In genomic region chr20:58219342-58219700, GRCh38 we compare ENCODE assay signal across 18 cellular contexts. TPM values are rescaled to one million over a fixed set of nuclear protein-coding genes. Genes with fewer than 3 reads are reported as not detected.
A peak's percentile ranks its signal among the peaks of the same experiment; 100 is the strongest.
DNase-seq lines count a peak whose midpoint lies in the region; ATAC-seq, FAIRE-seq and TF ChIP-seq lines count a peak whose summit lies in the region.
"Had no signal": no experiment of that assay in that cellular context is flagged by ENCODE, and none has a peak within 500 bp of the region (broad histone marks: within the 10 kb centered on the region; RNA-seq: fewer than 3 reads in every experiment).

No MANE protein-coding gene starts in this region.

- WGBS in SK-N-SH (ENCODE audit: low lambda C conversion rate) = 11% methylated on average over 4 of the region's 4 CpGs

- H3K27me3 ChIP-seq in SK-N-SH (ENCODE audit: insufficient read depth) = no peaks in the 10 kb centered on the region
- no peaks in the 10 kb centered on the region for H3K27me3 ChIP-seq in uterus

- H3K4me1 ChIP-seq in SK-N-SH (ENCODE audit: control insufficient read depth in 1 of 2, insufficient read depth in 2 of 2, low read depth in 1 of 2, low read length in 1 of 2) = peaks cover 3 to 12% of the 10 kb centered on the region in 2 experiments; a peak in 2 of 4 replicates
- H3K4me1 ChIP-seq in uterus = no peaks in the 10 kb centered on the region

- H3K4me2 ChIP-seq in SK-N-SH = no peak overlapping the region; the same call in 1 of the 2 replicates

- no peak overlapping the region for H3K27ac Mint-ChIP-seq in Calu3 (ENCODE audit: unreplicated experiment)
- H3K27ac Mint-ChIP-seq: nephron had no signal

- CTCF ChIA-PET in Calu3 (lab: Charles Lee) (interaction anchor here (0.6 to 1.5 kb wide), 6 partner anchors 204 to 1236 kb away, joined by 3 to 6 read pairs (median 4); no protein-coding TSS in a partner anchor), SK-N-SH (lab: Yijun Ruan, JAX) (interaction anchor here (0.9 to 17.8 kb wide), 7 partner anchors 9 to 622 kb away, joined by 3 to 356 read pairs (median 5); partner anchors contain the start of gene STX16)

- TF ChIP-seq EP300 in SK-N-SH (IDR thresholded peaks at IDR 0.05; ENCODE audit: borderline replicate concordance in 1 of 2, low read depth in 1 of 2, low read length in 1 of 2) = peak; percentile 38 to 47; a peak in 2 of 4 replicates

- intact Hi-C loops in Calu3 (cut with micrococcal nuclease; ENCODE audit: unreplicated experiment) (no loop called here), uterus (cut with DNase I; ENCODE audit: low total_unique reads) (loop anchor here (10.0 kb wide), 1 partner anchor 705 kb away; no protein-coding TSS in a partner anchor)

- TF ChIP-seq CTCF in Calu3 (IDR thresholded peaks at IDR 0.05; ENCODE audit: unreplicated experiment) = no peak
- TF ChIP-seq CTCF in SK-N-SH (IDR thresholded peaks at IDR 0.05) = no peak
- TF ChIP-seq CTCF in foreskin fibroblast (IDR thresholded peaks at IDR 0.05; ENCODE audit: low read depth, low read length) = no peak
- TF ChIP-seq CTCF in uterus (IDR thresholded peaks at IDR 0.05) = no peak

- H4K20me1 ChIP-seq in SK-N-SH (ENCODE audit: insufficient read depth) = no peaks in the 10 kb centered on the region

- H3K9me2 ChIP-seq in SK-N-SH = no peaks in the 10 kb centered on the region

- no peak for TF ChIP-seq RAD21 in SK-N-SH (IDR thresholded peaks at IDR 0.05; ENCODE audit: low read length)

- H3K79me2 ChIP-seq in SK-N-SH (ENCODE audit: insufficient read depth) = no peaks in the 10 kb centered on the region

- no TSS peak for BruUV-seq in Calu3 (replicated peaks; lab: Mats Ljungman, UMichigan)

- ATAC-seq in HG03442 (IDR thresholded peaks at IDR 0.05; ENCODE audit: unreplicated experiment) = no peak
- no peak for ATAC-seq in GM19328 (IDR thresholded peaks at IDR 0.05; ENCODE audit: unreplicated experiment)

- peaks cover 95% of the 10 kb centered on the region for H3K27me3 Mint-ChIP-seq in Calu3 (ENCODE audit: unreplicated experiment)

- peak; percentile 71 for DNase-seq in Calu3
- peak; percentile 99 for DNase-seq in HTR-8/SVneo (ENCODE audit: insufficient read length, low spot score)
- no peak for DNase-seq in SK-N-SH
- peak; percentile 90 for DNase-seq in foreskin fibroblast
- DNase-seq in CD1c-positive myeloid dendritic cell (ENCODE audit: extremely low spot score) = no peak
- no peak for DNase-seq in uterus
- DNase-seq: activated CD4-positive, CD25-positive, alpha-beta regulatory T cell treated with anti-CD3 and anti-CD28 coated beads, Interleukin-2, amount 50 U/mL, for 72 hours; COR-L47; effector memory CD4-positive, alpha-beta T cell; head of caudate nucleus; NCI-H1092 treated with DMSO at 0.1 percent for 48 hours; NCI-H446 treated with DMSO at 0.1 percent for 48 hours had no signal

- H3K36me3 ChIP-seq in SK-N-SH (replicated peaks in 1 of 2; ENCODE audit: control insufficient read depth in 1 of 2, insufficient read depth in 2 of 2, low read length in 1 of 2) = no peaks in the 10 kb centered on the region
- H3K36me3 ChIP-seq in uterus = no peaks in the 10 kb centered on the region

- H3F3A ChIP-seq in SK-N-SH (replicated peaks; ENCODE audit: insufficient read depth) = no peaks in the 10 kb centered on the region

- no peak overlapping the region for H2AFZ ChIP-seq in SK-N-SH (ENCODE audit: low read depth)

- peaks cover 10% of the 10 kb centered on the region for H3K4me1 Mint-ChIP-seq in Calu3 (ENCODE audit: low read depth, unreplicated experiment)

- H3K9ac ChIP-seq in SK-N-SH = no peak overlapping the region

- FAIRE-seq in HTR-8/SVneo (lab: Jason Lieb, UNC) = peak; percentile 99

- POLR2A ChIA-PET in SK-N-SH (lab: Yijun Ruan, JAX) = interaction anchor here (0.6 kb wide), 1 partner anchor 10 kb away, joined by 4 read pairs; no protein-coding TSS in a partner anchor

- H3K4me3 Mint-ChIP-seq in Calu3 (ENCODE audit: low read depth, unreplicated experiment) = no peak overlapping the region
- H3K4me3 Mint-ChIP-seq: nephron had no signal

- H3K9me3 Mint-ChIP-seq in Calu3 (ENCODE audit: low read depth, unreplicated experiment) = peaks cover 4% of the 10 kb centered on the region

- H3K27ac ChIP-seq in SK-N-SH (ENCODE audit: low read depth in 2 of 2, low read length in 1 of 2) (peak overlapping the region; percentile 13 to 60; a peak in 2 of 4 replicates), uterus (no peak overlapping the region)
- H3K27ac ChIP-seq: HL-60 had no signal

- no peak for TF ChIP-seq POLR2A in uterus (IDR thresholded peaks at IDR 0.05)

- H3K4me3 ChIP-seq in SK-N-SH (ENCODE audit: low read depth in 2 of 2, low read length in 1 of 2) = peak overlapping the region in 1 of 2 experiments; percentile 23; a peak in 1 of 4 replicates
- no peak overlapping the region for H3K4me3 ChIP-seq in foreskin fibroblast (ENCODE audit: low read depth in 1 of 2, low read length in 2 of 2)
- H3K4me3 ChIP-seq in uterus = no peak overlapping the region

- no peaks in the 10 kb centered on the region for H3K9me3 ChIP-seq in SK-N-SH
- no peaks in the 10 kb centered on the region for H3K9me3 ChIP-seq in uterus

- H3K36me3 Mint-ChIP-seq in Calu3 (ENCODE audit: insufficient read depth, unreplicated experiment) = no peaks in the 10 kb centered on the region

TF ChIP-seq in SK-N-SH, 30 proteins besides CTCF, POLR2A, EP300 and RAD21 (continues in another document):
- TF ChIP-seq YY1 (IDR thresholded peaks at IDR 0.05; ENCODE audit: low read depth) (no peak), MXI1 (IDR thresholded peaks at IDR 0.05; ENCODE audit: low read depth, low read length) (no peak), RXRA (IDR thresholded peaks at IDR 0.05; ENCODE audit: borderline replicate concordance, low read depth) (no peak), GABPA (IDR thresholded peaks at IDR 0.05; ENCODE audit: low read depth) (no peak), TEAD4 (IDR thresholded peaks at IDR 0.05; ENCODE audit: borderline replicate concordance, insufficient read depth) (no peak), ELF1 (IDR thresholded peaks at IDR 0.05) (no peak), FOXJ3 (CRISPR knock-in tag; IDR thresholded peaks at IDR 0.05) (peak; percentile 56), MEF2A (IDR thresholded peaks at IDR 0.05; ENCODE audit: borderline replicate concordance, low read depth) (no peak), GATA2 (CRISPR knock-in tag; IDR thresholded peaks at IDR 0.05) (no peak), FOXM1 (IDR thresholded peaks at IDR 0.05; ENCODE audit: low read depth) (no peak), EZH2phosphoT487 (IDR thresholded peaks at IDR 0.05; ENCODE audit: borderline replicate concordance, low read depth) (no peak), CHD2 (IDR thresholded peaks at IDR 0.05; ENCODE audit: low read length, partially characterized antibody) (no peak), FOSL2 (IDR thresholded peaks at IDR 0.05; ENCODE audit: borderline replicate concordance, low read depth) (peak; percentile 55; the same call in 1 of the 2 replicates), SMC3 (IDR thresholded peaks at IDR 0.05; ENCODE audit: low read depth, low read length) (no peak), POLR2AphosphoS5 (IDR thresholded peaks at IDR 0.05; ENCODE audit: low read depth, low read length) (no peak), NFIC (IDR thresholded peaks at IDR 0.05; ENCODE audit: borderline replicate concordance) (no peak), TCF12 (IDR thresholded peaks at IDR 0.05) (peak; percentile 81), MAX (IDR thresholded peaks at IDR 0.05; ENCODE audit: low read depth) (no peak), JUND (IDR thresholded peaks at IDR 0.05) (peak; percentile 60)
- TF ChIP-seq, protein P1, sequence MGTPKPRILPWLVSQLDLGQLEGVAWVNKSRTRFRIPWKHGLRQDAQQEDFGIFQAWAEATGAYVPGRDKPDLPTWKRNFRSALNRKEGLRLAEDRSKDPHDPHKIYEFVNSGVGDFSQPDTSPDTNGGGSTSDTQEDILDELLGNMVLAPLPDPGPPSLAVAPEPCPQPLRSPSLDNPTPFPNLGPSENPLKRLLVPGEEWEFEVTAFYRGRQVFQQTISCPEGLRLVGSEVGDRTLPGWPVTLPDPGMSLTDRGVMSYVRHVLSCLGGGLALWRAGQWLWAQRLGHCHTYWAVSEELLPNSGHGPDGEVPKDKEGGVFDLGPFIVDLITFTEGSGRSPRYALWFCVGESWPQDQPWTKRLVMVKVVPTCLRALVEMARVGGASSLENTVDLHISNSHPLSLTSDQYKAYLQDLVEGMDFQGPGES (IDR thresholded peaks at IDR 0.05; ENCODE audit: low read depth, low read length) = no peak
- TF ChIP-seq, protein P2, sequence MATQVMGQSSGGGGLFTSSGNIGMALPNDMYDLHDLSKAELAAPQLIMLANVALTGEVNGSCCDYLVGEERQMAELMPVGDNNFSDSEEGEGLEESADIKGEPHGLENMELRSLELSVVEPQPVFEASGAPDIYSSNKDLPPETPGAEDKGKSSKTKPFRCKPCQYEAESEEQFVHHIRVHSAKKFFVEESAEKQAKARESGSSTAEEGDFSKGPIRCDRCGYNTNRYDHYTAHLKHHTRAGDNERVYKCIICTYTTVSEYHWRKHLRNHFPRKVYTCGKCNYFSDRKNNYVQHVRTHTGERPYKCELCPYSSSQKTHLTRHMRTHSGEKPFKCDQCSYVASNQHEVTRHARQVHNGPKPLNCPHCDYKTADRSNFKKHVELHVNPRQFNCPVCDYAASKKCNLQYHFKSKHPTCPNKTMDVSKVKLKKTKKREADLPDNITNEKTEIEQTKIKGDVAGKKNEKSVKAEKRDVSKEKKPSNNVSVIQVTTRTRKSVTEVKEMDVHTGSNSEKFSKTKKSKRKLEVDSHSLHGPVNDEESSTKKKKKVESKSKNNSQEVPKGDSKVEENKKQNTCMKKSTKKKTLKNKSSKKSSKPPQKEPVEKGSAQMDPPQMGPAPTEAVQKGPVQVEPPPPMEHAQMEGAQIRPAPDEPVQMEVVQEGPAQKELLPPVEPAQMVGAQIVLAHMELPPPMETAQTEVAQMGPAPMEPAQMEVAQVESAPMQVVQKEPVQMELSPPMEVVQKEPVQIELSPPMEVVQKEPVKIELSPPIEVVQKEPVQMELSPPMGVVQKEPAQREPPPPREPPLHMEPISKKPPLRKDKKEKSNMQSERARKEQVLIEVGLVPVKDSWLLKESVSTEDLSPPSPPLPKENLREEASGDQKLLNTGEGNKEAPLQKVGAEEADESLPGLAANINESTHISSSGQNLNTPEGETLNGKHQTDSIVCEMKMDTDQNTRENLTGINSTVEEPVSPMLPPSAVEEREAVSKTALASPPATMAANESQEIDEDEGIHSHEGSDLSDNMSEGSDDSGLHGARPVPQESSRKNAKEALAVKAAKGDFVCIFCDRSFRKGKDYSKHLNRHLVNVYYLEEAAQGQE (IDR thresholded peaks at IDR 0.05; ENCODE audit: low read depth, low read length) = no peak

RNA-seq across cellular contexts. Expression of gene ANKRD60, which starts 9.1 kb away (rescaled TPM):
- total RNA-seq in Calu3 (2022) (not detected in 2 replicates), uterus (not detected)
- not detected in 2 replicates for polyA plus RNA-seq in SK-N-SH (2012; rRNA removed)
- not detected in 2 replicates for polyA plus RNA-seq in SK-N-SH (2012; cell fraction: cytosol; rRNA removed)
- polyA plus RNA-seq in SK-N-SH (2012; cell fraction: nucleus; rRNA removed) = 0.06 TPM in 1 of 2 replicates, not detected in the other
- total RNA-seq: aorta, skeletal muscle tissue had no signal
- polyA plus RNA-seq: aorta had no signal

Comparison
In these comparisons a context has a peak if more than half of its experiments do, and no peak if none do; other contexts are left out.
1. DNase-seq: peak in Calu3 (single experiment), HTR-8/SVneo (single experiment) and foreskin fibroblast (2 of 2); none in SK-N-SH (single experiment), CD1c-positive myeloid dendritic cell (single experiment) and uterus (0 of 2).
2. H3K27ac ChIP-seq: peak in SK-N-SH (2 of 2); none in uterus (0 of 2).